ENCODE assay signal across 1 cellular context in the genomic region with DNA sequence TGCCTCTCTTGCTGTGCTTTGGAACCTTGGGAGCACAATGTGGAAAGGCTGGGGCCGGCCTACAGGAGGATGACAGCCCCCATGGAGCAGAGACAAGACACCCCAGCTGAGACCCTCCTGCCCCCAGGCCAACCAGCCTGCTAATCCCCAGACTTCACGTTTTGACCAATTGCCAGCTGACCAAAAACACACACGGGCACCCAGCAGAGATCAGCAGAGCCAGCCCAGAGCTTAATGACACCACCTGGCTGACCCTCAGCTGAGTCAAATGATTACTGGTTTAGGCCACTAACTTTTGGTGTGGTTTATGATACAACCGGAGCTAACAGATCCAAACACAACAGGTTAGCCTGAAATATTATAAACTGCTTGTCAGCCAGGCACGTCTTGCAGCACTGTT.
A peak's percentile ranks its signal among the peaks of the same experiment; 100 is the strongest.
TF ChIP-seq lines count a peak whose summit lies in the region.

No MANE protein-coding gene starts in this region.

TF ChIP-seq in HepG2, 621 proteins besides CTCF, POLR2A, EP300 and RAD21 (continued from another document):
- TF ChIP-seq, protein P1, sequence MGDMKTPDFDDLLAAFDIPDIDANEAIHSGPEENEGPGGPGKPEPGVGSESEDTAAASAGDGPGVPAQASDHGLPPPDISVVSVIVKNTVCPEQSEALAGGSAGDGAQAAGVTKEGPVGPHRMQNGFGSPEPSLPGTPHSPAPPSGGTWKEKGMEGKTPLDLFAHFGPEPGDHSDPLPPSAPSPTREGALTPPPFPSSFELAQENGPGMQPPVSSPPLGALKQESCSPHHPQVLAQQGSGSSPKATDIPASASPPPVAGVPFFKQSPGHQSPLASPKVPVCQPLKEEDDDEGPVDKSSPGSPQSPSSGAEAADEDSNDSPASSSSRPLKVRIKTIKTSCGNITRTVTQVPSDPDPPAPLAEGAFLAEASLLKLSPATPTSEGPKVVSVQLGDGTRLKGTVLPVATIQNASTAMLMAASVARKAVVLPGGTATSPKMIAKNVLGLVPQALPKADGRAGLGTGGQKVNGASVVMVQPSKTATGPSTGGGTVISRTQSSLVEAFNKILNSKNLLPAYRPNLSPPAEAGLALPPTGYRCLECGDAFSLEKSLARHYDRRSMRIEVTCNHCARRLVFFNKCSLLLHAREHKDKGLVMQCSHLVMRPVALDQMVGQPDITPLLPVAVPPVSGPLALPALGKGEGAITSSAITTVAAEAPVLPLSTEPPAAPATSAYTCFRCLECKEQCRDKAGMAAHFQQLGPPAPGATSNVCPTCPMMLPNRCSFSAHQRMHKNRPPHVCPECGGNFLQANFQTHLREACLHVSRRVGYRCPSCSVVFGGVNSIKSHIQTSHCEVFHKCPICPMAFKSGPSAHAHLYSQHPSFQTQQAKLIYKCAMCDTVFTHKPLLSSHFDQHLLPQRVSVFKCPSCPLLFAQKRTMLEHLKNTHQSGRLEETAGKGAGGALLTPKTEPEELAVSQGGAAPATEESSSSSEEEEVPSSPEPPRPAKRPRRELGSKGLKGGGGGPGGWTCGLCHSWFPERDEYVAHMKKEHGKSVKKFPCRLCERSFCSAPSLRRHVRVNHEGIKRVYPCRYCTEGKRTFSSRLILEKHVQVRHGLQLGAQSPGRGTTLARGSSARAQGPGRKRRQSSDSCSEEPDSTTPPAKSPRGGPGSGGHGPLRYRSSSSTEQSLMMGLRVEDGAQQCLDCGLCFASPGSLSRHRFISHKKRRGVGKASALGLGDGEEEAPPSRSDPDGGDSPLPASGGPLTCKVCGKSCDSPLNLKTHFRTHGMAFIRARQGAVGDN (CRISPR knock-in tag; IDR thresholded peaks at IDR 0.05) = peak; percentile 37; the same call in 1 of the 2 replicates
TF ChIP-seq in HepG2: peak in this region for 1.
